1 cellular context compared by ENCODE assay signal in the genomic region with DNA sequence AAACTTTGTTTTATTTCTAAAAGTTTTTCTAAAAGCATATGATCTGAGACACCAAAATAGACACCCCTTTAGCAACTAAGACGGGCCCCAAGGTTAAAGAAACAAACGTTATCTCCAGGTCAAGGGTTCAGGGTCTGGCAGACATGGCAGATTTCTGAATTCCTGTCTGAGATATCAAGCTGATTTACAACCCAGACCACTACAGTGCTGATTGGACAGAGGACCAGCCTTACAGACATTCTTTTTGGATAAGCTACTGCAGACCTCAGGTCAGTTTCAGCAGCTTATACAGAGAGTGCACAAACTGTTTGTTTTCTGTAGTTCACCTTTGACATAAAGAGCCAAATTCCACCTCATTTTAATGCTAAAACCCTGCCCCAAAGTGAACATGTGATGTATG.
TF ChIP-seq lines count a peak whose summit lies in the region.

No MANE protein-coding gene starts in this region.

TF ChIP-seq in K562, 482 proteins besides CTCF, POLR2A, EP300 and RAD21 (continued from another document):
- TF ChIP-seq, protein P1, sequence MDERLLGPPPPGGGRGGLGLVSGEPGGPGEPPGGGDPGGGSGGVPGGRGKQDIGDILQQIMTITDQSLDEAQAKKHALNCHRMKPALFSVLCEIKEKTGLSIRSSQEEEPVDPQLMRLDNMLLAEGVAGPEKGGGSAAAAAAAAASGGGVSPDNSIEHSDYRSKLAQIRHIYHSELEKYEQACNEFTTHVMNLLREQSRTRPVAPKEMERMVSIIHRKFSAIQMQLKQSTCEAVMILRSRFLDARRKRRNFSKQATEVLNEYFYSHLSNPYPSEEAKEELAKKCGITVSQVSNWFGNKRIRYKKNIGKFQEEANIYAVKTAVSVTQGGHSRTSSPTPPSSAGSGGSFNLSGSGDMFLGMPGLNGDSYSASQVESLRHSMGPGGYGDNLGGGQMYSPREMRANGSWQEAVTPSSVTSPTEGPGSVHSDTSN (CRISPR knock-in tag; IDR thresholded peaks at IDR 0.05; ENCODE audit: low read depth): no peak
- TF ChIP-seq, protein P1 (tag; conservative IDR thresholded peaks at IDR 0.05; ENCODE audit: low read depth): peak; percentile 66
- TF ChIP-seq NR2C2 (CRISPR knock-in tag; IDR thresholded peaks at IDR 0.05): no peak
- 0 out of 2 replicates have a peak, but pooled peaks have one; percentile 30 for TF ChIP-seq NR2C2 (tag; IDR thresholded peaks at IDR 0.05)
